Comparison of ENCODE assay signal across 24 cellular contexts in the genomic region with DNA sequence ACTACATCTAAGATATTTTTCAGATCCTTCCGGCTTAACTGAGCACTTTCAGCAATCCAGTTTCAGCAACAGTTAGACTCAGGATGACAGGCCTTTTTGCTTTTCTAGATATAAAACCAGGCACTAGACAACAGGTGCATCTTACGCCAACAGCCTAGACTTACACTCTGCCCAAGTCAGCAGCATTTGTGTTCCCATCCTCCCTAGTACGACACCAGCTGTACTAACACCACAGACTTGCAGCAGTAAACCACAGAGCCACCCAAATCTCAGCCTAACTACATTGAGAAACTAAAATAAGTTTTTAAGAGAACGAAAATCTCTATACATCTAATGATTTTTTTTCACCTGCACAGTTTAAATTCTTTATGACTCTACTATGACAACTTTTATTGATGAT.
A peak's percentile ranks its signal among the peaks of the same experiment; 100 is the strongest.
DNase-seq lines count a peak whose midpoint lies in the region; ATAC-seq and TF ChIP-seq lines count a peak whose summit lies in the region.
"Had no signal": no experiment of that assay in that cellular context is flagged by ENCODE, and none has a peak within 500 bp of the region (broad histone marks: within the 10 kb centered on the region; RNA-seq: fewer than 3 reads in every experiment).

No MANE protein-coding gene starts in this region.

- H3K4me2 ChIP-seq in DND-41 (ENCODE audit: insufficient read depth, low read length) (no peak overlapping the region), KMS-11 (peak overlapping the region; percentile 51)

- H3K9me3 Mint-ChIP-seq in memory B cell: no peaks in the 10 kb centered on the region
- H3K9me3 Mint-ChIP-seq: activated CD4-positive, alpha-beta memory T cell treated with anti-CD3 and anti-CD28 coated beads, Interleukin-2, amount 10 ng/mL, durations not matched to agents 7 days and 5 days; activated T-cell treated with anti-CD3 and anti-CD28 coated beads, Interleukin-2, amount 50 U/mL, for 24 hours; CD4-positive, alpha-beta memory T cell had no signal

- ATAC-seq in DND-41 (ENCODE audit: insufficient read depth, low read depth): peak; percentile 98
- ATAC-seq in GM21381 (IDR thresholded peaks at IDR 0.05; ENCODE audit: unreplicated experiment): peak; percentile 47
- peak; percentile 62 for ATAC-seq in memory B cell (ENCODE audit: low read depth)
- no peak for ATAC-seq in GM18873 (IDR thresholded peaks at IDR 0.05; ENCODE audit: low FRiP score, unreplicated experiment)
- ATAC-seq: body of pancreas, left lobe of liver had no signal

- H3K79me2 ChIP-seq in DND-41 (ENCODE audit: insufficient read depth, low read length) (no peaks in the 10 kb centered on the region), KMS-11 (ENCODE audit: insufficient read depth, low read depth) (no peaks in the 10 kb centered on the region)

- peak overlapping the region; percentile 33 for H3K27ac Mint-ChIP-seq in memory B cell
- H3K27ac Mint-ChIP-seq: activated CD4-positive, alpha-beta memory T cell treated with anti-CD3 and anti-CD28 coated beads, Interleukin-2, amount 10 ng/mL, durations not matched to agents 7 days and 5 days; activated naive CD8-positive, alpha-beta T cell; activated T-cell treated with anti-CD3 and anti-CD28 coated beads, Interleukin-2, amount 50 U/mL, for 24 hours; T-helper 2 cell treated with Interferon-gamma antibody and Interleukin-4, amounts not matched to agents 5 μg/mL and 100 μg/mL, for 36 hours had no signal

- no peak overlapping the region for H2AFZ ChIP-seq in DND-41 (ENCODE audit: low read depth, low read length)
- peak overlapping the region; percentile 14; the same call in 1 of the 2 replicates for H2AFZ ChIP-seq in KMS-11 (ENCODE audit: low read depth)

- H3K27ac ChIP-seq in DND-41 (ENCODE audit: low read length) (peak overlapping the region; percentile 41; the same call in 1 of the 2 replicates), KMS-11 (peak overlapping the region; percentile 72)
- H3K27ac ChIP-seq: body of pancreas, Peyer's patch, suprapubic skin had no signal

- TF ChIP-seq CTCF in DND-41 (IDR thresholded peaks at IDR 0.05; ENCODE audit: borderline replicate concordance, extremely low read depth, low read length, poor library complexity, severe bottlenecking) (no peak), KMS-11 (conservative IDR thresholded peaks at IDR 0.05; ENCODE audit: low read depth, low read length) (no peak)

- H3K36me3 Mint-ChIP-seq in memory B cell: peaks cover 14% of the 10 kb centered on the region

- H3K9me3 ChIP-seq in DND-41 (ENCODE audit: insufficient read depth, low read length, severe bottlenecking): no peaks in the 10 kb centered on the region
- H3K9me3 ChIP-seq: body of pancreas, HAP-1, Peyer's patch, suprapubic skin had no signal

- H3K4me3 ChIP-seq in DND-41 (ENCODE audit: low read depth in 1 of 2, low read length in 2 of 2) (no peak overlapping the region), KMS-11 (IDR thresholded peaks at IDR 0.05; ENCODE audit: insufficient read depth, low read depth, low read length) (no peak overlapping the region)
- H3K4me3 ChIP-seq: body of pancreas, HAP-1, Peyer's patch, suprapubic skin had no signal

- H3K4me3 Mint-ChIP-seq in memory B cell: no peak overlapping the region
- H3K4me3 Mint-ChIP-seq: activated CD4-positive, alpha-beta memory T cell treated with anti-CD3 and anti-CD28 coated beads, Interleukin-2, amount 10 ng/mL, durations not matched to agents 7 days and 5 days; activated naive CD8-positive, alpha-beta T cell; activated T-cell treated with anti-CD3 and anti-CD28 coated beads, Interleukin-2, amount 50 U/mL, for 24 hours; CD4-positive, alpha-beta memory T cell; T-helper 2 cell treated with Interferon-gamma antibody and Interleukin-4, amounts not matched to agents 5 μg/mL and 100 μg/mL, for 36 hours had no signal

- DNase-seq in DND-41 (peak; percentile 55), memory B cell (ENCODE audit: low spot score in 2 of 2) (no peak), hypothalamus (lab: John Stamatoyannopoulos, UW) (no peak), NK-92 (lab: John Stamatoyannopoulos, UW; ENCODE audit: unreplicated experiment) (no peak)
- DNase-seq in stimulated activated CD4-positive, alpha-beta T cell treated with anti-CD3 and anti-CD28 coated beads, Interleukin-2, amount 100 ng/mL, for 48 hours: no peak
- DNase-seq: activated CD4-positive, alpha-beta memory T cell treated with anti-CD3 and anti-CD28 coated beads, Interleukin-2, amount 10 ng/mL, durations not matched to agents 7 days and 5 days; activated CD4-positive, CD25-positive, alpha-beta regulatory T cell; activated T-cell treated with anti-CD3 and anti-CD28 coated beads, Interleukin-2, amount 50 U/mL, for 24 hours; body of pancreas; CD4-positive, alpha-beta memory T cell; glutamatergic neuron; KG1; NCI-H1417 treated with DMSO at 0.1 percent for 48 hours; NCI-H2171 treated with DMSO at 0.1 percent for 48 hours; NCI-H774; Peyer's patch had no signal

- H3K27me3 Mint-ChIP-seq in memory B cell: no peaks in the 10 kb centered on the region
- H3K27me3 Mint-ChIP-seq: activated CD4-positive, alpha-beta memory T cell treated with anti-CD3 and anti-CD28 coated beads, Interleukin-2, amount 10 ng/mL, durations not matched to agents 7 days and 5 days; activated naive CD8-positive, alpha-beta T cell; activated T-cell treated with anti-CD3 and anti-CD28 coated beads, Interleukin-2, amount 50 U/mL, for 24 hours; CD4-positive, alpha-beta memory T cell had no signal

- H3K36me3 ChIP-seq in DND-41 (ENCODE audit: insufficient read depth, low read length): peaks cover 6% of the 10 kb centered on the region; the same call in 1 of the 2 replicates
- no peaks in the 10 kb centered on the region for H3K36me3 ChIP-seq in KMS-11 (ENCODE audit: insufficient read depth)
- H3K36me3 ChIP-seq: HAP-1, Peyer's patch had no signal

- no peak overlapping the region for H3K9ac ChIP-seq in DND-41 (ENCODE audit: low read depth, low read length)
- peak overlapping the region; percentile 21; the same call in 1 of the 2 replicates for H3K9ac ChIP-seq in KMS-11

- H4K20me1 ChIP-seq in DND-41 (ENCODE audit: insufficient read depth, low read length): no peaks in the 10 kb centered on the region
- no peaks in the 10 kb centered on the region for H4K20me1 ChIP-seq in KMS-11 (ENCODE audit: insufficient read depth)

- H3K4me1 Mint-ChIP-seq in memory B cell: peaks cover 25% of the 10 kb centered on the region

- H3K4me1 ChIP-seq in DND-41 (ENCODE audit: insufficient read depth, low read length) (peaks cover 9% of the 10 kb centered on the region), KMS-11 (ENCODE audit: low read depth, poor library complexity, severe bottlenecking) (peaks cover 34% of the 10 kb centered on the region)
- H3K4me1 ChIP-seq: body of pancreas, HAP-1, Peyer's patch, suprapubic skin had no signal

- no peaks in the 10 kb centered on the region for H3K27me3 ChIP-seq in DND-41 (ENCODE audit: insufficient read depth, low read length, poor library complexity)
- H3K27me3 ChIP-seq in KMS-11 (ENCODE audit: insufficient read depth, low read depth): no peaks in the 10 kb centered on the region
- H3K27me3 ChIP-seq: body of pancreas, Peyer's patch, suprapubic skin had no signal
